Comparison of ENCODE assay signal across 28 cellular contexts in genomic region chr10:8298871-8299570, GRCh38.
DNase-seq lines count a peak whose midpoint lies in the region; ATAC-seq and TF ChIP-seq lines count a peak whose summit lies in the region.
"Had no signal": no experiment of that assay in that cellular context is flagged by ENCODE, and none has a peak within 500 bp of the region (broad histone marks: within the 10 kb centered on the region; RNA-seq: fewer than 3 reads in every experiment).

No MANE protein-coding gene starts in this region.

- H3K4me2 ChIP-seq in neural progenitor cell = no peak overlapping the region

- H3K27ac ChIP-seq in HEK293 (ENCODE audit: extremely low read depth, low read depth, low read length) (peak overlapping the region; percentile 8; the same call in 1 of the 2 replicates), SK-N-MC (no peak overlapping the region), neural progenitor cell (no peak overlapping the region)
- H3K27ac ChIP-seq: RWPE1 had no signal

- no peak for TF ChIP-seq CTCF in BE2C (IDR thresholded peaks at IDR 0.05; ENCODE audit: low read depth, low read length)
- no peak for TF ChIP-seq CTCF in HEK293 (tag by site-specific recombination; IDR thresholded peaks at IDR 0.05)
- no peak for TF ChIP-seq CTCF in neural progenitor cell (IDR thresholded peaks at IDR 0.05)

- no peak overlapping the region for H2AFZ ChIP-seq in neural progenitor cell (replicated peaks)

- POLR2A ChIA-PET in HEK293 (lab: Yijun Ruan, JAX) = no interaction called here

- H3K4me3 ChIP-seq in BE2C (ENCODE audit: low read depth, low read length) = peak overlapping the region; percentile 43
- H3K4me3 ChIP-seq in HEK293 (ENCODE audit: low read depth, low read length) = no peak overlapping the region
- peak overlapping the region; percentile 43; the same call in 1 of the 2 replicates for H3K4me3 ChIP-seq in SK-N-MC
- no peak overlapping the region for H3K4me3 ChIP-seq in neural progenitor cell

- H3K4me1 Mint-ChIP-seq in neural progenitor cell = peaks cover 4% of the 10 kb centered on the region

- no peaks in the 10 kb centered on the region for H3F3A ChIP-seq in neural progenitor cell (ENCODE audit: low read depth)

- H3K9me3 Mint-ChIP-seq in neural progenitor cell = no peaks in the 10 kb centered on the region
- H3K9me3 Mint-ChIP-seq: CD4-positive, alpha-beta memory T cell had no signal

- H3K9ac ChIP-seq in SK-N-MC (ENCODE audit: insufficient read length) (no peak overlapping the region), neural progenitor cell (no peak overlapping the region)

- H4K20me1 ChIP-seq in neural progenitor cell (ENCODE audit: low read depth) = no peaks in the 10 kb centered on the region

- H3K27me3 Mint-ChIP-seq in neural progenitor cell (ENCODE audit: insufficient read depth, low read depth) = no peaks in the 10 kb centered on the region
- H3K27me3 Mint-ChIP-seq: CD4-positive, alpha-beta memory T cell had no signal

- H3K27me3 ChIP-seq in BE2C (no peaks in the 10 kb centered on the region), neural progenitor cell (peaks cover 25% of the 10 kb centered on the region)

- H3K4me1 ChIP-seq in BE2C (peaks cover 39% of the 10 kb centered on the region), HEK293 (ENCODE audit: control insufficient read depth, insufficient read depth, low read length) (peaks cover 11% of the 10 kb centered on the region), neural progenitor cell (peaks cover 20% of the 10 kb centered on the region)

- DNase-seq in BE2C (peak; percentile 60), SK-N-MC (ENCODE audit: low read depth, low spot score) (peak; percentile 20), neural progenitor cell (ENCODE audit: low spot score) (peak; percentile 43), NCI-H1092 (lab: John Stamatoyannopoulos, UW) (no peak)
- no peak for DNase-seq in activated CD4-positive, alpha-beta T cell treated with anti-CD3 and anti-CD28 coated beads, Interleukin-2, amount 50 U/mL, for 1 hour
- DNase-seq: AML-193; C1 segment of cervical spinal cord; Caco-2; CD4-positive, alpha-beta memory T cell; DMS 273 treated with DMSO at 0.1 percent for 48 hours; DMS79; GF-D8; H7; HFFc6; KG1; MM.1S; NCI-H1417; NCI-H1694; NCI-H2029 treated with DMSO at 0.1 percent for 48 hours; NCI-H2227 treated with DMSO at 0.1 percent for 48 hours; NCI-H510A; NCI-H69; SHP77 treated with DMSO at 0.1 percent for 48 hours had no signal

- ATAC-seq in GM21737 (IDR thresholded peaks at IDR 0.05; ENCODE audit: unreplicated experiment) (no peak), GM21423 (IDR thresholded peaks at IDR 0.05; ENCODE audit: unreplicated experiment) (no peak)
- ATAC-seq: Panc1 had no signal

- H3K36me3 Mint-ChIP-seq in neural progenitor cell = no peaks in the 10 kb centered on the region
- H3K36me3 Mint-ChIP-seq: CD4-positive, alpha-beta memory T cell had no signal

- CTCF ChIA-PET in HEK293 (lab: Yijun Ruan, JAX) = no interaction called here

- no peak overlapping the region for H3K4me3 Mint-ChIP-seq in neural progenitor cell
- H3K4me3 Mint-ChIP-seq: CD4-positive, alpha-beta memory T cell; HFFc6 had no signal

- H3K27ac Mint-ChIP-seq in neural progenitor cell = no peak overlapping the region
- H3K27ac Mint-ChIP-seq: CD4-positive, alpha-beta memory T cell; HFFc6 had no signal

- H3K9me3 ChIP-seq in BE2C (no peaks in the 10 kb centered on the region), HEK293 (ENCODE audit: control insufficient read depth, insufficient read depth, low read depth, low read length) (no peaks in the 10 kb centered on the region), SK-N-MC (ENCODE audit: low read depth, low read length) (no peaks in the 10 kb centered on the region), neural progenitor cell (ENCODE audit: low read depth) (no peaks in the 10 kb centered on the region)
- H3K9me3 ChIP-seq: Caco-2 had no signal

- H3K79me2 ChIP-seq in neural progenitor cell (ENCODE audit: low read depth) = no peaks in the 10 kb centered on the region

- H3K36me3 ChIP-seq in BE2C = no peaks in the 10 kb centered on the region
- H3K36me3 ChIP-seq in HEK293 (ENCODE audit: control insufficient read depth in 2 of 2, insufficient read depth in 1 of 2, low read length in 2 of 2) = no peaks in the 10 kb centered on the region
- H3K36me3 ChIP-seq in SK-N-MC (ENCODE audit: insufficient read depth, low read length) = no peaks in the 10 kb centered on the region
- no peaks in the 10 kb centered on the region for H3K36me3 ChIP-seq in neural progenitor cell

TF ChIP-seq in HEK293, 187 proteins besides CTCF, POLR2A, EP300 and RAD21 (continues in another document):
- no peak for TF ChIP-seq ZNF660 (tag by site-specific recombination; IDR thresholded peaks at IDR 0.05)
- TF ChIP-seq YY1 (tag by site-specific recombination; IDR thresholded peaks at IDR 0.05) = no peak
- TF ChIP-seq SP7 (tag by site-specific recombination; IDR thresholded peaks at IDR 0.05) = no peak
- 0 out of 2 replicates have a peak, but pooled peaks have one; percentile 29 for TF ChIP-seq GLIS1 (tag by site-specific recombination; IDR thresholded peaks at IDR 0.05)
- TF ChIP-seq ZNF555 (tag by site-specific recombination; conservative IDR thresholded peaks at IDR 0.05) = no peak
- no peak for TF ChIP-seq ZNF184 (tag by site-specific recombination; IDR thresholded peaks at IDR 0.05)
- TF ChIP-seq ZNF26 (tag by site-specific recombination; IDR thresholded peaks at IDR 0.05) = no peak
- no peak for TF ChIP-seq TCF7L2 (IDR thresholded peaks at IDR 0.05; ENCODE audit: borderline replicate concordance, low read depth, low read length)
- TF ChIP-seq ZNF169 (tag by site-specific recombination; IDR thresholded peaks at IDR 0.05) = no peak
- no peak for TF ChIP-seq ZNF404 (tag by site-specific recombination; IDR thresholded peaks at IDR 0.05)
- TF ChIP-seq GLI2 (tag by site-specific recombination; IDR thresholded peaks at IDR 0.05; ENCODE audit: borderline replicate concordance, low read depth) = no peak
- TF ChIP-seq ZNF704 (tag by site-specific recombination; IDR thresholded peaks at IDR 0.05) = no peak
- 0 out of 2 replicates have a peak, but pooled peaks have one; percentile 10 for TF ChIP-seq INSM2 (tag by site-specific recombination; IDR thresholded peaks at IDR 0.05)
- no peak for TF ChIP-seq ZNF560 (tag by site-specific recombination; IDR thresholded peaks at IDR 0.05; ENCODE audit: borderline replicate concordance)
- no peak for TF ChIP-seq ZNF785 (tag by site-specific recombination; IDR thresholded peaks at IDR 0.05)
- no peak for TF ChIP-seq MEIS1 (CRISPR knock-in tag; IDR thresholded peaks at IDR 0.05; ENCODE audit: borderline replicate concordance)
- no peak for TF ChIP-seq HOXD13 (CRISPR knock-in tag; IDR thresholded peaks at IDR 0.05; ENCODE audit: borderline replicate concordance)
- no peak for TF ChIP-seq ZFP41 (tag by site-specific recombination; IDR thresholded peaks at IDR 0.05; ENCODE audit: borderline replicate concordance)
- TF ChIP-seq ZNF529 (tag by site-specific recombination; IDR thresholded peaks at IDR 0.05; ENCODE audit: insufficient replicate concordance) = no peak
- TF ChIP-seq ZNF48 (tag by site-specific recombination; IDR thresholded peaks at IDR 0.05) = no peak
- no peak for TF ChIP-seq ELK4 (IDR thresholded peaks at IDR 0.05; ENCODE audit: borderline replicate concordance, low read depth, low read length)
- TF ChIP-seq ZNF776 (tag by site-specific recombination; IDR thresholded peaks at IDR 0.05; ENCODE audit: borderline replicate concordance) = no peak
- no peak for TF ChIP-seq SALL2 (tag by site-specific recombination; IDR thresholded peaks at IDR 0.05; ENCODE audit: borderline replicate concordance)

Comparison
In these comparisons a context has a peak if more than half of its experiments do, and no peak if none do; other contexts are left out.
1. DNase-seq: peak in BE2C (single experiment), SK-N-MC (single experiment) and neural progenitor cell (single experiment); none in activated CD4-positive, alpha-beta T cell treated with anti-CD3 and anti-CD28 coated beads, Interleukin-2, amount 50 U/mL, for 1 hour (single experiment) and NCI-H1092 (single experiment).
2. H3K4me3 ChIP-seq: peak in BE2C (single experiment) and SK-N-MC (single experiment); none in HEK293 (single experiment) and neural progenitor cell (single experiment).